8 cellular contexts compared by ENCODE assay signal in genomic region chr12:120686151-120686689, GRCh38. TPM values are rescaled to one million over a fixed set of nuclear protein-coding genes. Genes with fewer than 3 reads are reported as not detected.
DNase-seq lines count a peak whose midpoint lies in the region; ATAC-seq and TF ChIP-seq lines count a peak whose summit lies in the region.

No MANE protein-coding gene starts in this region.

- DNase-seq in CD4-positive, CD25-positive, alpha-beta regulatory T cell = peak; percentile 96 to 99 (median 97)
- peak; percentile 91 for DNase-seq in NCI-H82 treated with DMSO at 0.1 percent for 48 hours (lab: John Stamatoyannopoulos, UW; ENCODE audit: unreplicated experiment)
- DNase-seq in activated CD8-positive, alpha-beta T cell treated with anti-CD3 and anti-CD28 coated beads for 36 hours = peak; percentile 99
- DNase-seq in effector CD4-positive, alpha-beta T cell = peak; percentile 98
- DNase-seq in lung (ENCODE audit: low spot score) = peak; percentile 99
- DNase-seq in stimulated activated CD4-positive, alpha-beta T cell treated with anti-CD3 and anti-CD28 coated beads, TNF-alpha, amount 100 ng/mL, for 4 hours (ENCODE audit: low read depth in 3 of 3) = peak; percentile 89 to 94 (median 92)

- H3K27ac ChIP-seq in CD4-positive, CD25-positive, alpha-beta regulatory T cell (ENCODE audit: insufficient read depth, low read length, poor library complexity, severe bottlenecking) = peak overlapping the region; percentile 89
- peak overlapping the region; percentile 91 for H3K27ac ChIP-seq in lung (ENCODE audit: low read depth in 1 of 2, low read length in 1 of 2)

- H3K4me3 Mint-ChIP-seq in CD4-positive, CD25-positive, alpha-beta regulatory T cell = peak overlapping the region; percentile 94 to 99 (median 98)
- H3K4me3 Mint-ChIP-seq in activated CD8-positive, alpha-beta T cell treated with anti-CD3 and anti-CD28 coated beads for 36 hours = peak overlapping the region; percentile 82

- TF ChIP-seq CTCF in activated CD8-positive, alpha-beta T cell treated with anti-CD3 and anti-CD28 coated beads for 36 hours (IDR thresholded peaks at IDR 0.05) = no peak
- TF ChIP-seq CTCF in lung (IDR thresholded peaks at IDR 0.05; ENCODE audit: control extremely low read depth, extremely low read depth) = no peak

- peaks cover 26% of the 10 kb centered on the region for H3K4me1 ChIP-seq in CD4-positive, CD25-positive, alpha-beta regulatory T cell (ENCODE audit: control insufficient read depth, insufficient read depth, low read length, poor library complexity, severe bottlenecking)
- H3K4me1 ChIP-seq in lung (ENCODE audit: control insufficient read depth in 2 of 2, insufficient read depth in 2 of 2, low read length in 2 of 2) = peaks cover 7 to 20% of the 10 kb centered on the region in 2 donors

- CTCF ChIA-PET in activated CD8-positive, alpha-beta T cell treated with anti-CD3 and anti-CD28 coated beads for 36 hours (lab: Charles Lee) = interaction anchor here (6.3 to 6.4 kb wide), 2 partner anchors 38 to 104 kb away, joined by 28 to 45 read pairs; partner anchors contain the start of gene POP5

- H3K27me3 ChIP-seq in CD4-positive, CD25-positive, alpha-beta regulatory T cell (ENCODE audit: control insufficient read depth, insufficient read depth, low read length) = no peaks in the 10 kb centered on the region
- H3K27me3 ChIP-seq in lung (ENCODE audit: control insufficient read depth, insufficient read depth) = no peaks in the 10 kb centered on the region

- no peaks in the 10 kb centered on the region for H3K36me3 ChIP-seq in CD4-positive, CD25-positive, alpha-beta regulatory T cell (ENCODE audit: control insufficient read depth, insufficient read depth, low read length)
- H3K36me3 ChIP-seq in lung (ENCODE audit: control insufficient read depth in 2 of 2, insufficient read depth in 2 of 2, low read length in 2 of 2) = no peaks in the 10 kb centered on the region

- POLR2A ChIA-PET in activated CD8-positive, alpha-beta T cell treated with anti-CD3 and anti-CD28 coated beads for 36 hours (lab: Charles Lee) = interaction anchor here (0.7 to 1.1 kb wide), 3 partner anchors 12 to 394 kb away, joined by 3 read pairs; partner anchors contain the start of genes RNU4-1 and UNC119B

- peaks cover 7% of the 10 kb centered on the region for H3K27me3 Mint-ChIP-seq in CD4-positive, CD25-positive, alpha-beta regulatory T cell
- H3K27me3 Mint-ChIP-seq in activated CD8-positive, alpha-beta T cell treated with anti-CD3 and anti-CD28 coated beads for 36 hours = no peaks in the 10 kb centered on the region

- H3K9me3 ChIP-seq in CD4-positive, CD25-positive, alpha-beta regulatory T cell (ENCODE audit: control insufficient read depth in 2 of 2, low read length in 2 of 2) = no peaks in the 10 kb centered on the region
- H3K9me3 ChIP-seq in lung (ENCODE audit: control insufficient read depth in 2 of 2, insufficient read depth in 1 of 2, low read length in 1 of 2) = no peaks in the 10 kb centered on the region

- WGBS in lung, 2 donors = 0% methylated on average over 46 of the region's 46 CpGs

- H3K9me3 Mint-ChIP-seq in CD4-positive, CD25-positive, alpha-beta regulatory T cell = no peaks in the 10 kb centered on the region
- H3K9me3 Mint-ChIP-seq in activated CD8-positive, alpha-beta T cell treated with anti-CD3 and anti-CD28 coated beads for 36 hours = no peaks in the 10 kb centered on the region

- H3K36me3 Mint-ChIP-seq in CD4-positive, CD25-positive, alpha-beta regulatory T cell = no peaks in the 10 kb centered on the region
- H3K36me3 Mint-ChIP-seq in activated CD8-positive, alpha-beta T cell treated with anti-CD3 and anti-CD28 coated beads for 36 hours (ENCODE audit: low read depth) = peaks cover 12% of the 10 kb centered on the region

- H3K27ac Mint-ChIP-seq in CD4-positive, CD25-positive, alpha-beta regulatory T cell = peak overlapping the region; percentile 77 to 96 (median 94)
- peak overlapping the region; percentile 93 for H3K27ac Mint-ChIP-seq in activated CD8-positive, alpha-beta T cell treated with anti-CD3 and anti-CD28 coated beads for 36 hours

- ATAC-seq in CD4-positive, CD25-positive, alpha-beta regulatory T cell (ENCODE audit: low read depth in 2 of 2) = peak; percentile 75 to 77
- ATAC-seq in GM19452 (IDR thresholded peaks at IDR 0.05; ENCODE audit: unreplicated experiment) = peak; percentile 68
- ATAC-seq in HG03575 (IDR thresholded peaks at IDR 0.05; ENCODE audit: extremely low read depth, insufficient number of reproducible peaks, low FRiP score, unreplicated experiment) = peak; percentile 25
- ATAC-seq in activated CD8-positive, alpha-beta T cell treated with anti-CD3 and anti-CD28 coated beads for 36 hours = peak; percentile 79
- ATAC-seq in lung (ENCODE audit: insufficient read depth, low FRiP score) = peak; percentile 89

- H3K4me3 ChIP-seq in CD4-positive, CD25-positive, alpha-beta regulatory T cell (ENCODE audit: low read depth, low read length) = peak overlapping the region; percentile 80
- H3K4me3 ChIP-seq in lung = peak overlapping the region; percentile 48

- H3K4me1 Mint-ChIP-seq in CD4-positive, CD25-positive, alpha-beta regulatory T cell = peaks cover 4 to 38% (median 29%) of the 10 kb centered on the region in 4 donors
- H3K4me1 Mint-ChIP-seq in activated CD8-positive, alpha-beta T cell treated with anti-CD3 and anti-CD28 coated beads for 36 hours (ENCODE audit: low read depth) = peaks cover 31% of the 10 kb centered on the region

- intact Hi-C loops in activated CD8-positive, alpha-beta T cell treated with anti-CD3 and anti-CD28 coated beads for 36 hours (cut with micrococcal nuclease) = no loop called here

RNA-seq across cellular contexts. Expression of gene MLEC, which starts 0.7 kb away (rescaled TPM):
- 28.2 TPM for total RNA-seq in CD4-positive, CD25-positive, alpha-beta regulatory T cell
- 10 to 100 TPM; 41.0 to 61.4 (median 44.7) TPM for polyA plus RNA-seq in CD4-positive, CD25-positive, alpha-beta regulatory T cell
- total RNA-seq in activated CD8-positive, alpha-beta T cell treated with anti-CD3 and anti-CD28 coated beads for 36 hours = 10 to 100 TPM; 79.2 to 79.4 TPM
- 100 to 1,000 TPM in 1 of 2 donors, 10 to 100 TPM in 1; 56.8 to 161 TPM for total RNA-seq in lung
- polyA plus RNA-seq in lung = 10 to 100 TPM; 34.1 to 50.6 TPM

RNA-seq across cellular contexts. Expression of gene UNC119B, which starts 24.0 kb away (rescaled TPM):
- total RNA-seq in CD4-positive, CD25-positive, alpha-beta regulatory T cell = 10.9 TPM
- 1 to 10 TPM; 6.6 to 9.4 (median 8.0) TPM for polyA plus RNA-seq in CD4-positive, CD25-positive, alpha-beta regulatory T cell
- total RNA-seq in activated CD8-positive, alpha-beta T cell treated with anti-CD3 and anti-CD28 coated beads for 36 hours = 10 to 100 TPM; 23.8 to 24.3 TPM
- 10 to 100 TPM; 30.2 to 43.2 TPM for total RNA-seq in lung
- polyA plus RNA-seq in lung = 10 to 100 TPM in 1 of 2 donors, 1 to 10 TPM in 1; 8.6 to 21.2 TPM

RNA-seq across cellular contexts. Expression of gene ACADS, which starts 39.4 kb away (rescaled TPM):
- total RNA-seq in CD4-positive, CD25-positive, alpha-beta regulatory T cell = 10.9 TPM
- polyA plus RNA-seq in CD4-positive, CD25-positive, alpha-beta regulatory T cell = 10 to 100 TPM; 26.6 to 29.8 (median 27.4) TPM
- total RNA-seq in activated CD8-positive, alpha-beta T cell treated with anti-CD3 and anti-CD28 coated beads for 36 hours = 10 to 100 TPM; 17.4 to 18.1 TPM
- 10 to 100 TPM; 16.4 to 32.4 TPM for total RNA-seq in lung
- 10 to 100 TPM; 22.3 to 31.6 TPM for polyA plus RNA-seq in lung

RNA-seq across cellular contexts. Expression of gene CABP1, which starts 45.8 kb away (rescaled TPM):
- not detected for total RNA-seq in CD4-positive, CD25-positive, alpha-beta regulatory T cell
- polyA plus RNA-seq in CD4-positive, CD25-positive, alpha-beta regulatory T cell = not detected
- 1 to 10 TPM in 1 of 2 experiments, under 1 TPM in 1; 0.50 to 1.1 TPM for total RNA-seq in activated CD8-positive, alpha-beta T cell treated with anti-CD3 and anti-CD28 coated beads for 36 hours
- total RNA-seq in lung = under 1 TPM; 0.58 to 0.63 TPM
- under 1 TPM; 0.13 to 0.37 TPM for polyA plus RNA-seq in lung

Comparison
In these comparisons a context has a peak if more than half of its experiments do, and no peak if none do; other contexts are left out.
1. Peak in every context shown above with its lines: DNase-seq, ATAC-seq, H3K4me3 ChIP-seq and H3K27ac ChIP-seq.
2. ATAC-seq: peak in every context shown above with its lines; median percentile 89 in lung; 79 in activated CD8-positive, alpha-beta T cell treated with anti-CD3 and anti-CD28 coated beads for 36 hours; 76 in CD4-positive, CD25-positive, alpha-beta regulatory T cell; 68 in GM19452; 25 in HG03575.